Comparison of ENCODE assay signal across 13 cellular contexts in genomic region chr7:135933509-135934188, GRCh38. TPM values are rescaled to one million over a fixed set of nuclear protein-coding genes. Genes with fewer than 3 reads are reported as not detected.
DNase-seq lines count a peak whose midpoint lies in the region; ATAC-seq and TF ChIP-seq lines count a peak whose summit lies in the region.
"Had no signal": no experiment of that assay in that cellular context is flagged by ENCODE, and none has a peak within 500 bp of the region (broad histone marks: within the 10 kb centered on the region; RNA-seq: fewer than 3 reads in every experiment).

No MANE protein-coding gene starts in this region.

- H3K27ac ChIP-seq in breast epithelium = no peak overlapping the region
- H3K27ac ChIP-seq: dorsolateral prefrontal cortex, SJSA1, tibial artery had no signal

- no peaks in the 10 kb centered on the region for H3K9me3 Mint-ChIP-seq in MCF 10A (ENCODE audit: unreplicated experiment)
- H3K9me3 Mint-ChIP-seq in stimulated activated naive CD8-positive, alpha-beta T cell treated with anti-CD3 and anti-CD28 coated beads, Interleukin-15, amount 100 ng/mL, for 72 hours = no peaks in the 10 kb centered on the region

- H3K9me3 ChIP-seq in breast epithelium = no peaks in the 10 kb centered on the region
- H3K9me3 ChIP-seq: SJSA1, tibial artery had no signal

- BruUV-seq in MCF 10A (replicated peaks; lab: Mats Ljungman, UMichigan) = no TSS peak

- H3K36me3 Mint-ChIP-seq in MCF 10A (ENCODE audit: insufficient read depth, unreplicated experiment) = peaks cover 10% of the 10 kb centered on the region

- intact Hi-C loops in MCF 10A (cut with micrococcal nuclease) (no loop called here), breast epithelium (cut with DNase I; ENCODE audit: low total_unique reads) (loop anchor here (5.0 kb wide), 1 partner anchor 111 kb away; no protein-coding TSS in a partner anchor)

- no peak overlapping the region for H3K4me3 ChIP-seq in breast epithelium
- no peak overlapping the region for H3K4me3 ChIP-seq in NB4 (ENCODE audit: low read depth, low read length)
- H3K4me3 ChIP-seq: dorsolateral prefrontal cortex, SJSA1, tibial artery had no signal

- TF ChIP-seq POLR2A in breast epithelium (IDR thresholded peaks at IDR 0.05) (no peak), NB4 (IDR thresholded peaks at IDR 0.05; ENCODE audit: extremely low read depth, insufficient read length) (no peak), erythroblast (IDR thresholded peaks at IDR 0.05; ENCODE audit: low read length) (no peak)

- peak overlapping the region; percentile 87 for H3K27ac Mint-ChIP-seq in MCF 10A (ENCODE audit: low read depth, unreplicated experiment)
- peak overlapping the region; percentile 37 to 85 for H3K27ac Mint-ChIP-seq in stimulated activated naive CD8-positive, alpha-beta T cell treated with anti-CD3 and anti-CD28 coated beads, Interleukin-15, amount 100 ng/mL, for 72 hours

- DNase-seq in MCF 10A (ENCODE audit: unreplicated experiment) = no peak
- DNase-seq in breast epithelium (ENCODE audit: low spot score in 2 of 2) = no peak
- DNase-seq in NB4 (ENCODE audit: low read depth) = peak; percentile 55
- peak; percentile 64 to 78 for DNase-seq in erythroblast (lab: John Stamatoyannopoulos, UW)
- no peak for DNase-seq in stimulated activated naive CD8-positive, alpha-beta T cell treated with anti-CD3 and anti-CD28 coated beads, Interleukin-15, amount 100 ng/mL, for 72 hours
- no peak for DNase-seq in activated effector memory CD4-positive, alpha-beta T cell treated with Interleukin-2 at 50 U/mL for 16 hours
- no peak for DNase-seq in NCI-H2196 (lab: John Stamatoyannopoulos, UW; ENCODE audit: unreplicated experiment)
- DNase-seq in NCI-H1048 (lab: John Stamatoyannopoulos, UW) = no peak
- DNase-seq: dorsolateral prefrontal cortex, MM.1S, posterior cingulate gyrus, tibial artery had no signal

- CTCF ChIA-PET in MCF 10A (lab: Yijun Ruan, JAX) = interaction anchor here (0.6 to 0.8 kb wide), 2 partner anchors 658 to 1672 kb away, joined by 3 to 4 read pairs; no protein-coding TSS in a partner anchor

- no peak overlapping the region for H3K4me3 Mint-ChIP-seq in MCF 10A (ENCODE audit: unreplicated experiment)
- H3K4me3 Mint-ChIP-seq in stimulated activated naive CD8-positive, alpha-beta T cell treated with anti-CD3 and anti-CD28 coated beads, Interleukin-15, amount 100 ng/mL, for 72 hours = no peak overlapping the region

- H3K27me3 Mint-ChIP-seq in MCF 10A (ENCODE audit: insufficient read depth, unreplicated experiment) = no peaks in the 10 kb centered on the region
- no peaks in the 10 kb centered on the region for H3K27me3 Mint-ChIP-seq in stimulated activated naive CD8-positive, alpha-beta T cell treated with anti-CD3 and anti-CD28 coated beads, Interleukin-15, amount 100 ng/mL, for 72 hours

- peak; percentile 55 for ATAC-seq in stimulated activated naive CD8-positive, alpha-beta T cell treated with anti-CD3 and anti-CD28 coated beads, Interleukin-15, amount 100 ng/mL, for 72 hours

- POLR2A ChIA-PET in MCF 10A (lab: Yijun Ruan, JAX) = interaction anchor here (0.8 kb wide), 1 partner anchor 261 kb away, joined by 3 read pairs; no protein-coding TSS in a partner anchor

- peaks cover 22% of the 10 kb centered on the region for H3K4me1 Mint-ChIP-seq in MCF 10A (ENCODE audit: insufficient read depth, unreplicated experiment)
- H3K4me1 Mint-ChIP-seq in stimulated activated naive CD8-positive, alpha-beta T cell treated with anti-CD3 and anti-CD28 coated beads, Interleukin-15, amount 100 ng/mL, for 72 hours = peaks cover 35% of the 10 kb centered on the region

- no peak for TF ChIP-seq CTCF in MCF 10A (IDR thresholded peaks at IDR 0.05; ENCODE audit: unreplicated experiment)
- TF ChIP-seq CTCF in breast epithelium (IDR thresholded peaks at IDR 0.05) = no peak
- no peak for TF ChIP-seq CTCF in NB4 (IDR thresholded peaks at IDR 0.05; ENCODE audit: low read depth, low read length)

- no peaks in the 10 kb centered on the region for H3K36me3 ChIP-seq in breast epithelium

- H3K27me3 ChIP-seq in breast epithelium = no peaks in the 10 kb centered on the region
- H3K27me3 ChIP-seq: dorsolateral prefrontal cortex, SJSA1, tibial artery had no signal

- H3K4me1 ChIP-seq in breast epithelium = no peaks in the 10 kb centered on the region

RNA-seq across cellular contexts. Expression of gene MTPN, which starts 43.5 kb away (rescaled TPM):
- total RNA-seq in MCF 10A (2022) (153 and 178 TPM in 2 replicates), breast epithelium (10 to 100 TPM; 66.5 to 97.0 (median 85.5) TPM)

Comparison
In these comparisons a context has a peak if more than half of its experiments do, and no peak if none do; other contexts are left out.
1. DNase-seq: peak in NB4 (single experiment) and erythroblast (2 of 2); none in MCF 10A (single experiment), breast epithelium (0 of 2), stimulated activated naive CD8-positive, alpha-beta T cell treated with anti-CD3 and anti-CD28 coated beads, Interleukin-15, amount 100 ng/mL, for 72 hours (0 of 2), activated effector memory CD4-positive, alpha-beta T cell treated with Interleukin-2 at 50 U/mL for 16 hours (single experiment), NCI-H2196 (single experiment) and NCI-H1048 (single experiment).